ENCODE assay signal across 1 cellular context in genomic region chr17:79699386-79700036, GRCh38.
TF ChIP-seq lines count a peak whose summit lies in the region.

No MANE protein-coding gene starts in this region.

TF ChIP-seq in HEK293, 187 proteins besides CTCF, POLR2A, EP300 and RAD21 (continued from another document):
- TF ChIP-seq ZNF398 (tag by site-specific recombination; IDR thresholded peaks at IDR 0.05) (no peak), EGR2 (tag by site-specific recombination; IDR thresholded peaks at IDR 0.05; ENCODE audit: low read depth) (peak; percentile 64), ZNF311 (tag by site-specific recombination; IDR thresholded peaks at IDR 0.05; ENCODE audit: borderline replicate concordance) (no peak)
